Comparison of ENCODE assay signal across 1 cellular context in the genomic region with DNA sequence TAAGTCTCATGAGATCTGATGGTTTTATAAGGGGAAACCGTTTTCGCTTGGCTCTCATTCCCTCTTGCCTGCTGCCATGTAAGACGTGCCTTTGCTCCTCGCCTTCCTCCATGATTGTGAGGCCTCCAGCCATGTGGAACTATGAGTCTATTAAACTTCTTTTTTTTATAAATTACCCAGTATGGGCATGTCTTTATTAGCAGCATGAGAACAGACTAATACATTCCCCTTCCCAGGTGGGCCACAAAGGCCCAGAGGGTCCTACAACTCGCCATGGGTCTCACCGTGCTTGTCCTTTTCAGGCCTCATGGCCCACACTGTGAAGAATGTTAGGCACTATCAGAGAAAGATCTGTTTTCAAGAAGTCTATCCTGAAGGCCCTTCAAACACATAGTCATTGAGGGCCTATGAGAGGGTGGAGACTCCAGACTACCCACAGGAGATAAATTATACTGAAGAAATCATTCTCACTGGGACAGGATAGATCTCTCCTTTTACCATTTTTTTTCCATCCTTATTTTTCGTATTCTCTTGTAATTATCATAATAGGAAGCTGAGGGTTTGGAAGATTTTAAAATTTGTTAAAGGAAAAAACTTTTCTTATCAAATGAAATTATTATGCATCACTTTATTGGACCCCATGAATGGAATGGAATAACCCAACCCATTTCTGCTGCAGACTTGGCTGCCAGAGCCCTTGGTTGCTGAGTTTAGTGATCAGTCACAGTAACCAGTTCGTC.
TF ChIP-seq lines count a peak whose summit lies in the region.

No MANE protein-coding gene starts in this region.

TF ChIP-seq in GM12878, 131 proteins besides CTCF, POLR2A, EP300 and RAD21:
- no peak for TF ChIP-seq RBBP5 (conservative IDR thresholded peaks at IDR 0.05)
- no peak for TF ChIP-seq JUNB (IDR thresholded peaks at IDR 0.05)
- TF ChIP-seq, protein P1, sequence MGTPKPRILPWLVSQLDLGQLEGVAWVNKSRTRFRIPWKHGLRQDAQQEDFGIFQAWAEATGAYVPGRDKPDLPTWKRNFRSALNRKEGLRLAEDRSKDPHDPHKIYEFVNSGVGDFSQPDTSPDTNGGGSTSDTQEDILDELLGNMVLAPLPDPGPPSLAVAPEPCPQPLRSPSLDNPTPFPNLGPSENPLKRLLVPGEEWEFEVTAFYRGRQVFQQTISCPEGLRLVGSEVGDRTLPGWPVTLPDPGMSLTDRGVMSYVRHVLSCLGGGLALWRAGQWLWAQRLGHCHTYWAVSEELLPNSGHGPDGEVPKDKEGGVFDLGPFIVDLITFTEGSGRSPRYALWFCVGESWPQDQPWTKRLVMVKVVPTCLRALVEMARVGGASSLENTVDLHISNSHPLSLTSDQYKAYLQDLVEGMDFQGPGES (IDR thresholded peaks at IDR 0.05): no peak
- TF ChIP-seq, protein P2, sequence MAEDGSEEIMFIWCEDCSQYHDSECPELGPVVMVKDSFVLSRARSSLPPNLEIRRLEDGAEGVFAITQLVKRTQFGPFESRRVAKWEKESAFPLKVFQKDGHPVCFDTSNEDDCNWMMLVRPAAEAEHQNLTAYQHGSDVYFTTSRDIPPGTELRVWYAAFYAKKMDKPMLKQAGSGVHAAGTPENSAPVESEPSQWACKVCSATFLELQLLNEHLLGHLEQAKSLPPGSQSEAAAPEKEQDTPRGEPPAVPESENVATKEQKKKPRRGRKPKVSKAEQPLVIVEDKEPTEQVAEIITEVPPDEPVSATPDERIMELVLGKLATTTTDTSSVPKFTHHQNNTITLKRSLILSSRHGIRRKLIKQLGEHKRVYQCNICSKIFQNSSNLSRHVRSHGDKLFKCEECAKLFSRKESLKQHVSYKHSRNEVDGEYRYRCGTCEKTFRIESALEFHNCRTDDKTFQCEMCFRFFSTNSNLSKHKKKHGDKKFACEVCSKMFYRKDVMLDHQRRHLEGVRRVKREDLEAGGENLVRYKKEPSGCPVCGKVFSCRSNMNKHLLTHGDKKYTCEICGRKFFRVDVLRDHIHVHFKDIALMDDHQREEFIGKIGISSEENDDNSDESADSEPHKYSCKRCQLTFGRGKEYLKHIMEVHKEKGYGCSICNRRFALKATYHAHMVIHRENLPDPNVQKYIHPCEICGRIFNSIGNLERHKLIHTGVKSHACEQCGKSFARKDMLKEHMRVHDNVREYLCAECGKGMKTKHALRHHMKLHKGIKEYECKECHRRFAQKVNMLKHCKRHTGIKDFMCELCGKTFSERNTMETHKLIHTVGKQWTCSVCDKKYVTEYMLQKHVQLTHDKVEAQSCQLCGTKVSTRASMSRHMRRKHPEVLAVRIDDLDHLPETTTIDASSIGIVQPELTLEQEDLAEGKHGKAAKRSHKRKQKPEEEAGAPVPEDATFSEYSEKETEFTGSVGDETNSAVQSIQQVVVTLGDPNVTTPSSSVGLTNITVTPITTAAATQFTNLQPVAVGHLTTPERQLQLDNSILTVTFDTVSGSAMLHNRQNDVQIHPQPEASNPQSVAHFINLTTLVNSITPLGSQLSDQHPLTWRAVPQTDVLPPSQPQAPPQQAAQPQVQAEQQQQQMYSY (CRISPR knock-in tag; IDR thresholded peaks at IDR 0.05): no peak
- TF ChIP-seq CHD2 (IDR thresholded peaks at IDR 0.05; ENCODE audit: borderline replicate concordance, low read depth, low read length): no peak
- TF ChIP-seq SPI1 (IDR thresholded peaks at IDR 0.05; ENCODE audit: borderline replicate concordance, insufficient read depth, low read depth, low read length): no peak
TF ChIP-seq in GM12878: peak in this region for 0.
